ENCODE assay signal across 9 cellular contexts in genomic region chr22:16615606-16616245, GRCh38. TPM values are rescaled to one million over a fixed set of nuclear protein-coding genes. Genes with fewer than 3 reads are reported as not detected.
"Had no signal": no experiment of that assay in that cellular context is flagged by ENCODE, and none has a peak within 500 bp of the region (broad histone marks: within the 10 kb centered on the region; RNA-seq: fewer than 3 reads in every experiment).

No MANE protein-coding gene starts in this region.

RNA-seq across cellular contexts. Expression of gene CCT8L2, which starts 23.1 kb away (rescaled TPM):
- total RNA-seq: M059J; NCI-H460; PC-3; Peyer's patch; Right ventricle myocardium inferior; SJCRH30; SK-MEL-5; T-cell; T-helper 1 cell treated with Interleukin-12 subunit alpha and Interleukin-12 subunit beta and Interleukin-4 antibody, amounts not matched to agents 30 ng/mL and 1 ng/mL, for 36 hours had no signal
